1 cellular context compared by ENCODE assay signal in the genomic region with DNA sequence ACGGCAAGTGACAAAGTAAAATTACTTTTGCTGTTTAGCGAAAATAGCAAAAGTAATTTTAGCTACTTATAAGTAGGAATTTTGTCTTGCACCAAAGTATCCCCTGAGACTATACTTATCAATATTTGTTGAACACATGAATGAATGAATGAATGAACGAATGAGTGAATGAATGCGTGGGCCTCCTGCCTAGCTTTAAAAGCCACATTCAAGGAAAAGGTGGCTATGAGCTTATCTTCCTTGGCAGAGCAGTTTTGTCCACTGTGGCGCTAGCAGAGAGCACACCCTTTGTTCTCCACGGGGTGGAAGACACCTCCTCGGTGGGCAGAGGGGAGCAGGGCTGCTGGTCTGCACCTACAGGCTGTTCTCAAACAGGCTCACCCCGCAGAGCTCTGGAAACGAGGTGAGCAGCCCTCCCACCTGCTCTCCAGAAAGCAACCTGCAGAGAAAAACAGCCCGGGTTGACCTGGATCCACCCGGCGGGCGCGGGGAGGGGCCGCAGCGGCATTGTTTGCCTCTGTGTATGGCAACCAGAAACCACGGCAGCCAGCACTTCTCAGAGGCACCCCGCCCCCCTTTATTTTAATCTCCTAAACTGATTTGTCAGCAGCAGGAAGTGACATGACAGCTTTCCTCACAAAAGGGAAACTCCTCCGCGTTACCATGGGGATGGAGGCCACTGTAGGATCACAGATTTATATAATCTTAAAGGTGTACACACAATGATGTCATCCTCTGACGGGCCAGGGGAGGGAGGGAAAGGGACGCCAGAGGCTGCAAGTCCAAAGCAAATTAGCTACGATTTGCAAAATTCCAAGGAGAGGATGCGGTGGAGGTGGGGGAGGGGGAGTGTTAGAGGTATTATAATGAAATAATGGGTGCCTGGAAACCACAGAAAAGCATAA.
TF ChIP-seq lines count a peak whose summit lies in the region.

No MANE protein-coding gene starts in this region.

TF ChIP-seq in K562, 482 proteins besides CTCF, POLR2A, EP300 and RAD21 (continued from another document and continues in another):
- TF ChIP-seq, protein P1, sequence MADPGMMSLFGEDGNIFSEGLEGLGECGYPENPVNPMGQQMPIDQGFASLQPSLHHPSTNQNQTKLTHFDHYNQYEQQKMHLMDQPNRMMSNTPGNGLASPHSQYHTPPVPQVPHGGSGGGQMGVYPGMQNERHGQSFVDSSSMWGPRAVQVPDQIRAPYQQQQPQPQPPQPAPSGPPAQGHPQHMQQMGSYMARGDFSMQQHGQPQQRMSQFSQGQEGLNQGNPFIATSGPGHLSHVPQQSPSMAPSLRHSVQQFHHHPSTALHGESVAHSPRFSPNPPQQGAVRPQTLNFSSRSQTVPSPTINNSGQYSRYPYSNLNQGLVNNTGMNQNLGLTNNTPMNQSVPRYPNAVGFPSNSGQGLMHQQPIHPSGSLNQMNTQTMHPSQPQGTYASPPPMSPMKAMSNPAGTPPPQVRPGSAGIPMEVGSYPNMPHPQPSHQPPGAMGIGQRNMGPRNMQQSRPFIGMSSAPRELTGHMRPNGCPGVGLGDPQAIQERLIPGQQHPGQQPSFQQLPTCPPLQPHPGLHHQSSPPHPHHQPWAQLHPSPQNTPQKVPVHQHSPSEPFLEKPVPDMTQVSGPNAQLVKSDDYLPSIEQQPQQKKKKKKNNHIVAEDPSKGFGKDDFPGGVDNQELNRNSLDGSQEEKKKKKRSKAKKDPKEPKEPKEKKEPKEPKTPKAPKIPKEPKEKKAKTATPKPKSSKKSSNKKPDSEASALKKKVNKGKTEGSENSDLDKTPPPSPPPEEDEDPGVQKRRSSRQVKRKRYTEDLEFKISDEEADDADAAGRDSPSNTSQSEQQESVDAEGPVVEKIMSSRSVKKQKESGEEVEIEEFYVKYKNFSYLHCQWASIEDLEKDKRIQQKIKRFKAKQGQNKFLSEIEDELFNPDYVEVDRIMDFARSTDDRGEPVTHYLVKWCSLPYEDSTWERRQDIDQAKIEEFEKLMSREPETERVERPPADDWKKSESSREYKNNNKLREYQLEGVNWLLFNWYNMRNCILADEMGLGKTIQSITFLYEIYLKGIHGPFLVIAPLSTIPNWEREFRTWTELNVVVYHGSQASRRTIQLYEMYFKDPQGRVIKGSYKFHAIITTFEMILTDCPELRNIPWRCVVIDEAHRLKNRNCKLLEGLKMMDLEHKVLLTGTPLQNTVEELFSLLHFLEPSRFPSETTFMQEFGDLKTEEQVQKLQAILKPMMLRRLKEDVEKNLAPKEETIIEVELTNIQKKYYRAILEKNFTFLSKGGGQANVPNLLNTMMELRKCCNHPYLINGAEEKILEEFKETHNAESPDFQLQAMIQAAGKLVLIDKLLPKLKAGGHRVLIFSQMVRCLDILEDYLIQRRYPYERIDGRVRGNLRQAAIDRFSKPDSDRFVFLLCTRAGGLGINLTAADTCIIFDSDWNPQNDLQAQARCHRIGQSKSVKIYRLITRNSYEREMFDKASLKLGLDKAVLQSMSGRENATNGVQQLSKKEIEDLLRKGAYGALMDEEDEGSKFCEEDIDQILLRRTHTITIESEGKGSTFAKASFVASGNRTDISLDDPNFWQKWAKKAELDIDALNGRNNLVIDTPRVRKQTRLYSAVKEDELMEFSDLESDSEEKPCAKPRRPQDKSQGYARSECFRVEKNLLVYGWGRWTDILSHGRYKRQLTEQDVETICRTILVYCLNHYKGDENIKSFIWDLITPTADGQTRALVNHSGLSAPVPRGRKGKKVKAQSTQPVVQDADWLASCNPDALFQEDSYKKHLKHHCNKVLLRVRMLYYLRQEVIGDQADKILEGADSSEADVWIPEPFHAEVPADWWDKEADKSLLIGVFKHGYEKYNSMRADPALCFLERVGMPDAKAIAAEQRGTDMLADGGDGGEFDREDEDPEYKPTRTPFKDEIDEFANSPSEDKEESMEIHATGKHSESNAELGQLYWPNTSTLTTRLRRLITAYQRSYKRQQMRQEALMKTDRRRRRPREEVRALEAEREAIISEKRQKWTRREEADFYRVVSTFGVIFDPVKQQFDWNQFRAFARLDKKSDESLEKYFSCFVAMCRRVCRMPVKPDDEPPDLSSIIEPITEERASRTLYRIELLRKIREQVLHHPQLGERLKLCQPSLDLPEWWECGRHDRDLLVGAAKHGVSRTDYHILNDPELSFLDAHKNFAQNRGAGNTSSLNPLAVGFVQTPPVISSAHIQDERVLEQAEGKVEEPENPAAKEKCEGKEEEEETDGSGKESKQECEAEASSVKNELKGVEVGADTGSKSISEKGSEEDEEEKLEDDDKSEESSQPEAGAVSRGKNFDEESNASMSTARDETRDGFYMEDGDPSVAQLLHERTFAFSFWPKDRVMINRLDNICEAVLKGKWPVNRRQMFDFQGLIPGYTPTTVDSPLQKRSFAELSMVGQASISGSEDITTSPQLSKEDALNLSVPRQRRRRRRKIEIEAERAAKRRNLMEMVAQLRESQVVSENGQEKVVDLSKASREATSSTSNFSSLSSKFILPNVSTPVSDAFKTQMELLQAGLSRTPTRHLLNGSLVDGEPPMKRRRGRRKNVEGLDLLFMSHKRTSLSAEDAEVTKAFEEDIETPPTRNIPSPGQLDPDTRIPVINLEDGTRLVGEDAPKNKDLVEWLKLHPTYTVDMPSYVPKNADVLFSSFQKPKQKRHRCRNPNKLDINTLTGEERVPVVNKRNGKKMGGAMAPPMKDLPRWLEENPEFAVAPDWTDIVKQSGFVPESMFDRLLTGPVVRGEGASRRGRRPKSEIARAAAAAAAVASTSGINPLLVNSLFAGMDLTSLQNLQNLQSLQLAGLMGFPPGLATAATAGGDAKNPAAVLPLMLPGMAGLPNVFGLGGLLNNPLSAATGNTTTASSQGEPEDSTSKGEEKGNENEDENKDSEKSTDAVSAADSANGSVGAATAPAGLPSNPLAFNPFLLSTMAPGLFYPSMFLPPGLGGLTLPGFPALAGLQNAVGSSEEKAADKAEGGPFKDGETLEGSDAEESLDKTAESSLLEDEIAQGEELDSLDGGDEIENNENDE (IDR thresholded peaks at IDR 0.05; ENCODE audit: low read depth, low read length), result no peak
- TF ChIP-seq MYBL2 (IDR thresholded peaks at IDR 0.05; ENCODE audit: low read depth) (no peak), MYBL2 (CRISPR knock-in tag; IDR thresholded peaks at IDR 0.05; ENCODE audit: borderline replicate concordance) (no peak), SMAD1 (IDR thresholded peaks at IDR 0.05; ENCODE audit: low read depth, low read length, partially characterized antibody) (peak; percentile 76), RUNX1 (IDR thresholded peaks at IDR 0.05; ENCODE audit: low read depth) (no peak), HNRNPL (IDR thresholded peaks at IDR 0.05; ENCODE audit: low read depth, low read length) (no peak), BCL6 (CRISPR knock-in tag; IDR thresholded peaks at IDR 0.05) (no peak), HCFC1 (IDR thresholded peaks at IDR 0.05; ENCODE audit: low read depth, low read length) (no peak; the same call in 1 of the 2 replicates), NFXL1 (CRISPR knock-in tag; IDR thresholded peaks at IDR 0.05) (no peak), KLF1 (tag; IDR thresholded peaks at IDR 0.05) (no peak), ZNF280B (CRISPR knock-in tag; IDR thresholded peaks at IDR 0.05) (no peak), ZNF77 (CRISPR knock-in tag; IDR thresholded peaks at IDR 0.05) (no peak), ZKSCAN3 (CRISPR knock-in tag; IDR thresholded peaks at IDR 0.05) (no peak), STAT6 (CRISPR knock-in tag; IDR thresholded peaks at IDR 0.05) (no peak), ZNF311 (CRISPR knock-in tag; IDR thresholded peaks at IDR 0.05) (no peak), CEBPB (tag; IDR thresholded peaks at IDR 0.05) (peak; percentile 50), SP1 (CRISPR knock-in tag; IDR thresholded peaks at IDR 0.05) (peak; percentile 63; the same call in 1 of the 2 replicates), ZNF140 (CRISPR knock-in tag; IDR thresholded peaks at IDR 0.05) (no peak), ZNF778 (CRISPR knock-in tag; IDR thresholded peaks at IDR 0.05) (no peak), ZNF79 (CRISPR knock-in tag; IDR thresholded peaks at IDR 0.05; ENCODE audit: low read depth) (no peak)
- TF ChIP-seq, protein P2, sequence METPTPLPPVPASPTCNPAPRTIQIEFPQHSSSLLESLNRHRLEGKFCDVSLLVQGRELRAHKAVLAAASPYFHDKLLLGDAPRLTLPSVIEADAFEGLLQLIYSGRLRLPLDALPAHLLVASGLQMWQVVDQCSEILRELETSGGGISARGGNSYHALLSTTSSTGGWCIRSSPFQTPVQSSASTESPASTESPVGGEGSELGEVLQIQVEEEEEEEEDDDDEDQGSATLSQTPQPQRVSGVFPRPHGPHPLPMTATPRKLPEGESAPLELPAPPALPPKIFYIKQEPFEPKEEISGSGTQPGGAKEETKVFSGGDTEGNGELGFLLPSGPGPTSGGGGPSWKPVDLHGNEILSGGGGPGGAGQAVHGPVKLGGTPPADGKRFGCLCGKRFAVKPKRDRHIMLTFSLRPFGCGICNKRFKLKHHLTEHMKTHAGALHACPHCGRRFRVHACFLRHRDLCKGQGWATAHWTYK (CRISPR knock-in tag; IDR thresholded peaks at IDR 0.05), result no peak
- TF ChIP-seq, protein P3, sequence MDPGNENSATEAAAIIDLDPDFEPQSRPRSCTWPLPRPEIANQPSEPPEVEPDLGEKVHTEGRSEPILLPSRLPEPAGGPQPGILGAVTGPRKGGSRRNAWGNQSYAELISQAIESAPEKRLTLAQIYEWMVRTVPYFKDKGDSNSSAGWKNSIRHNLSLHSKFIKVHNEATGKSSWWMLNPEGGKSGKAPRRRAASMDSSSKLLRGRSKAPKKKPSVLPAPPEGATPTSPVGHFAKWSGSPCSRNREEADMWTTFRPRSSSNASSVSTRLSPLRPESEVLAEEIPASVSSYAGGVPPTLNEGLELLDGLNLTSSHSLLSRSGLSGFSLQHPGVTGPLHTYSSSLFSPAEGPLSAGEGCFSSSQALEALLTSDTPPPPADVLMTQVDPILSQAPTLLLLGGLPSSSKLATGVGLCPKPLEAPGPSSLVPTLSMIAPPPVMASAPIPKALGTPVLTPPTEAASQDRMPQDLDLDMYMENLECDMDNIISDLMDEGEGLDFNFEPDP (CRISPR knock-in tag; IDR thresholded peaks at IDR 0.05), result no peak
- TF ChIP-seq, protein P4, sequence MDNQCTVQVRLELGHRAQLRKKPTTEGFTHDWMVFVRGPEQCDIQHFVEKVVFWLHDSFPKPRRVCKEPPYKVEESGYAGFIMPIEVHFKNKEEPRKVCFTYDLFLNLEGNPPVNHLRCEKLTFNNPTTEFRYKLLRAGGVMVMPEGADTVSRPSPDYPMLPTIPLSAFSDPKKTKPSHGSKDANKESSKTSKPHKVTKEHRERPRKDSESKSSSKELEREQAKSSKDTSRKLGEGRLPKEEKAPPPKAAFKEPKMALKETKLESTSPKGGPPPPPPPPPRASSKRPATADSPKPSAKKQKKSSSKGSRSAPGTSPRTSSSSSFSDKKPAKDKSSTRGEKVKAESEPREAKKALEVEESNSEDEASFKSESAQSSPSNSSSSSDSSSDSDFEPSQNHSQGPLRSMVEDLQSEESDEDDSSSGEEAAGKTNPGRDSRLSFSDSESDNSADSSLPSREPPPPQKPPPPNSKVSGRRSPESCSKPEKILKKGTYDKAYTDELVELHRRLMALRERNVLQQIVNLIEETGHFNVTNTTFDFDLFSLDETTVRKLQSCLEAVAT (IDR thresholded peaks at IDR 0.05), result peak in 1 of 2 experiments; percentile 62; a peak in 1 of 4 replicates
